Comparison of ENCODE assay signal across 2 cellular contexts in the genomic region with DNA sequence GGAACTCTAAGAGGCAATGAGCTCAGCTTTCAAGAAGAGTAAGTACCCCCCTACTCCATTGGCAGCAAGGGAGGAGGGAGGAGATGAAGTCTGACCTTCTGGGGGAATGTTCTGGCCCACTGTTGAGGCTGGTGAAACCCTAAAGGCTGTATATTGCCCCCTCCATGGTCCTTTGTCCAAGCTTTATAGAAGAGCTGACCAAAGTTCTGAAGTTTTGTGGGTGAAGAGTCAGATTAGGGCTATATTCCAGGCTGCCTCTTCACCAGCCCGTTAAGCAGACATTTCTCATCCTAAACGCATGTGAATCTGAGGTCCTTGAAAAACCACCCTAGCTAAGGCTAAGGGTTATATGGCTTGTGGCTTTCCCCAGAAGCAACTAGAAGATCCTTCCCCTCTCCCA.
TF ChIP-seq lines count a peak whose summit lies in the region.

No MANE protein-coding gene starts in this region.

TF ChIP-seq in GM23338, 12 proteins besides CTCF, POLR2A, EP300 and RAD21:
- TF ChIP-seq, protein P1, sequence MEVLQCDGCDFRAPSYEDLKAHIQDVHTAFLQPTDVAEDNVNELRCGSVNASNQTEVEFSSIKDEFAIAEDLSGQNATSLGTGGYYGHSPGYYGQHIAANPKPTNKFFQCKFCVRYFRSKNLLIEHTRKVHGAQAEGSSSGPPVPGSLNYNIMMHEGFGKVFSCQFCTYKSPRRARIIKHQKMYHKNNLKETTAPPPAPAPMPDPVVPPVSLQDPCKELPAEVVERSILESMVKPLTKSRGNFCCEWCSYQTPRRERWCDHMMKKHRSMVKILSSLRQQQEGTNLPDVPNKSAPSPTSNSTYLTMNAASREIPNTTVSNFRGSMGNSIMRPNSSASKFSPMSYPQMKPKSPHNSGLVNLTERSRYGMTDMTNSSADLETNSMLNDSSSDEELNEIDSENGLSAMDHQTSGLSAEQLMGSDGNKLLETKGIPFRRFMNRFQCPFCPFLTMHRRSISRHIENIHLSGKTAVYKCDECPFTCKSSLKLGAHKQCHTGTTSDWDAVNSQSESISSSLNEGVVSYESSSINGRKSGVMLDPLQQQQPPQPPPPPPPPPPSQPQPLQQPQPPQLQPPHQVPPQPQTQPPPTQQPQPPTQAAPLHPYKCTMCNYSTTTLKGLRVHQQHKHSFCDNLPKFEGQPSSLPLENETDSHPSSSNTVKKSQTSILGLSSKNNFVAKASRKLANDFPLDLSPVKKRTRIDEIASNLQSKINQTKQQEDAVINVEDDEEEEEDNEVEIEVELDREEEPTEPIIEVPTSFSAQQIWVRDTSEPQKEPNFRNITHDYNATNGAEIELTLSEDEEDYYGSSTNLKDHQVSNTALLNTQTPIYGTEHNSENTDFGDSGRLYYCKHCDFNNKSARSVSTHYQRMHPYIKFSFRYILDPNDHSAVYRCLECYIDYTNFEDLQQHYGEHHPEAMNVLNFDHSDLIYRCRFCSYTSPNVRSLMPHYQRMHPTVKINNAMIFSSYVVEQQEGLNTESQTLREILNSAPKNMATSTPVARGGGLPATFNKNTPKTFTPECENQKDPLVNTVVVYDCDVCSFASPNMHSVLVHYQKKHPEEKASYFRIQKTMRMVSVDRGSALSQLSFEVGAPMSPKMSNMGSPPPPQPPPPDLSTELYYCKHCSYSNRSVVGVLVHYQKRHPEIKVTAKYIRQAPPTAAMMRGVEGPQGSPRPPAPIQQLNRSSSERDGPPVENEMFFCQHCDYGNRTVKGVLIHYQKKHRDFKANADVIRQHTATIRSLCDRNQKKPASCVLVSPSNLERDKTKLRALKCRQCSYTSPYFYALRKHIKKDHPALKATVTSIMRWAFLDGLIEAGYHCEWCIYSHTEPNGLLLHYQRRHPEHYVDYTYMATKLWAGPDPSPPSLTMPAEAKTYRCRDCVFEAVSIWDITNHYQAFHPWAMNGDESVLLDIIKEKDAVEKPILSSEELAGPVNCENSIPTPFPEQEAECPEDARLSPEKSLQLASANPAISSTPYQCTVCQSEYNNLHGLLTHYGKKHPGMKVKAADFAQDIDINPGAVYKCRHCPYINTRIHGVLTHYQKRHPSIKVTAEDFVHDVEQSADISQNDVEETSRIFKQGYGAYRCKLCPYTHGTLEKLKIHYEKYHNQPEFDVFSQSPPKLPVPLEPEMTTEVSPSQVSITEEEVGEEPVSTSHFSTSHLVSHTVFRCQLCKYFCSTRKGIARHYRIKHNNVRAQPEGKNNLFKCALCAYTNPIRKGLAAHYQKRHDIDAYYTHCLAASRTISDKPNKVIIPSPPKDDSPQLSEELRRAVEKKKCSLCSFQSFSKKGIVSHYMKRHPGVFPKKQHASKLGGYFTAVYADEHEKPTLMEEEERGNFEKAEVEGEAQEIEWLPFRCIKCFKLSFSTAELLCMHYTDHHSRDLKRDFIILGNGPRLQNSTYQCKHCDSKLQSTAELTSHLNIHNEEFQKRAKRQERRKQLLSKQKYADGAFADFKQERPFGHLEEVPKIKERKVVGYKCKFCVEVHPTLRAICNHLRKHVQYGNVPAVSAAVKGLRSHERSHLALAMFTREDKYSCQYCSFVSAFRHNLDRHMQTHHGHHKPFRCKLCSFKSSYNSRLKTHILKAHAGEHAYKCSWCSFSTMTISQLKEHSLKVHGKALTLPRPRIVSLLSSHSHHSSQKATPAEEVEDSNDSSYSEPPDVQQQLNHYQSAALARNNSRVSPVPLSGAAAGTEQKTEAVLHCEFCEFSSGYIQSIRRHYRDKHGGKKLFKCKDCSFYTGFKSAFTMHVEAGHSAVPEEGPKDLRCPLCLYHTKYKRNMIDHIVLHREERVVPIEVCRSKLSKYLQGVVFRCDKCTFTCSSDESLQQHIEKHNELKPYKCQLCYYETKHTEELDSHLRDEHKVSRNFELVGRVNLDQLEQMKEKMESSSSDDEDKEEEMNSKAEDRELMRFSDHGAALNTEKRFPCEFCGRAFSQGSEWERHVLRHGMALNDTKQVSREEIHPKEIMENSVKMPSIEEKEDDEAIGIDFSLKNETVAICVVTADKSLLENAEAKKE (CRISPR knock-in tag; IDR thresholded peaks at IDR 0.05), result no peak
- TF ChIP-seq, protein P2, sequence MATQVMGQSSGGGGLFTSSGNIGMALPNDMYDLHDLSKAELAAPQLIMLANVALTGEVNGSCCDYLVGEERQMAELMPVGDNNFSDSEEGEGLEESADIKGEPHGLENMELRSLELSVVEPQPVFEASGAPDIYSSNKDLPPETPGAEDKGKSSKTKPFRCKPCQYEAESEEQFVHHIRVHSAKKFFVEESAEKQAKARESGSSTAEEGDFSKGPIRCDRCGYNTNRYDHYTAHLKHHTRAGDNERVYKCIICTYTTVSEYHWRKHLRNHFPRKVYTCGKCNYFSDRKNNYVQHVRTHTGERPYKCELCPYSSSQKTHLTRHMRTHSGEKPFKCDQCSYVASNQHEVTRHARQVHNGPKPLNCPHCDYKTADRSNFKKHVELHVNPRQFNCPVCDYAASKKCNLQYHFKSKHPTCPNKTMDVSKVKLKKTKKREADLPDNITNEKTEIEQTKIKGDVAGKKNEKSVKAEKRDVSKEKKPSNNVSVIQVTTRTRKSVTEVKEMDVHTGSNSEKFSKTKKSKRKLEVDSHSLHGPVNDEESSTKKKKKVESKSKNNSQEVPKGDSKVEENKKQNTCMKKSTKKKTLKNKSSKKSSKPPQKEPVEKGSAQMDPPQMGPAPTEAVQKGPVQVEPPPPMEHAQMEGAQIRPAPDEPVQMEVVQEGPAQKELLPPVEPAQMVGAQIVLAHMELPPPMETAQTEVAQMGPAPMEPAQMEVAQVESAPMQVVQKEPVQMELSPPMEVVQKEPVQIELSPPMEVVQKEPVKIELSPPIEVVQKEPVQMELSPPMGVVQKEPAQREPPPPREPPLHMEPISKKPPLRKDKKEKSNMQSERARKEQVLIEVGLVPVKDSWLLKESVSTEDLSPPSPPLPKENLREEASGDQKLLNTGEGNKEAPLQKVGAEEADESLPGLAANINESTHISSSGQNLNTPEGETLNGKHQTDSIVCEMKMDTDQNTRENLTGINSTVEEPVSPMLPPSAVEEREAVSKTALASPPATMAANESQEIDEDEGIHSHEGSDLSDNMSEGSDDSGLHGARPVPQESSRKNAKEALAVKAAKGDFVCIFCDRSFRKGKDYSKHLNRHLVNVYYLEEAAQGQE (IDR thresholded peaks at IDR 0.05; ENCODE audit: unreplicated experiment), result peak; percentile 51

TF ChIP-seq in H1, 55 proteins besides CTCF, POLR2A, EP300 and RAD21:
- TF ChIP-seq RFX5 (IDR thresholded peaks at IDR 0.05; ENCODE audit: borderline replicate concordance, low read depth, low read length) (no peak), SIN3A (conservative IDR thresholded peaks at IDR 0.05 in 1 of 2, IDR thresholded peaks at IDR 0.05 in 1 of 2; ENCODE audit: low read depth in 1 of 2, low read length in 2 of 2) (no peak), MAFK (IDR thresholded peaks at IDR 0.05; ENCODE audit: low read depth, low read length) (no peak), RBBP5 (IDR thresholded peaks at IDR 0.05; ENCODE audit: borderline replicate concordance, low read depth, low read length) (no peak), SP4 (IDR thresholded peaks at IDR 0.05; ENCODE audit: low read length) (no peak), ASH2L (IDR thresholded peaks at IDR 0.05; ENCODE audit: low read length) (no peak), TBP (IDR thresholded peaks at IDR 0.05; ENCODE audit: low read depth, low read length) (no peak), JUN (IDR thresholded peaks at IDR 0.05; ENCODE audit: low read depth, low read length) (no peak)
